In the genomic region with DNA sequence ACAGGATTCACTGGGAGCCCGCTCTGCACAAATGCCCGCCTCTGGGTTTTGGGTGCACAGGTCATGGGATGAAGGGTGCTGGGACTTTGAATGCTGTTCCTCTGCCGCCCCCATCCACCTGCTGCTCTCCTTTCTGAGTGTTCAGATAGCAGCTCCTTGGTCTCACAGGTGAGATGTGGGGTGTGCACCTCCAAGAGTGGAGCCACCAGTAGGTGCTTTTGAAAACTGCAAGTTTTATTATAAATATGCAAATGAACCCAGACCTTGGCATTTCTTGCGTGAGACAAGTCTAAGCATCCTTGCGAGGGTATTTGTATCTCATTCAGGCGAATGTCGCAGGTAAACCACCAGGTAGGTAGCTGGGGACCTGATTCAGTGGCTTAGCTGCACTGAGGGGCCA, we compare ENCODE assay signal across 20 cellular contexts. TPM values are rescaled to one million over a fixed set of nuclear protein-coding genes. Genes with fewer than 3 reads are reported as not detected.
DNase-seq lines count a peak whose midpoint lies in the region; ATAC-seq, FAIRE-seq and TF ChIP-seq lines count a peak whose summit lies in the region.
"Had no signal": no experiment of that assay in that cellular context is flagged by ENCODE, and none has a peak within 500 bp of the region (broad histone marks: within the 10 kb centered on the region; RNA-seq: fewer than 3 reads in every experiment).

No MANE protein-coding gene starts in this region.

- H3K4me2 ChIP-seq in K562 (ENCODE audit: insufficient read depth, low read length): no peak overlapping the region
- H3K4me2 ChIP-seq: A549 had no signal

- H3K4me3 ChIP-seq in cardiac muscle cell (no peak overlapping the region), K562 (no peak overlapping the region), skeletal muscle tissue (ENCODE audit: low read length in 3 of 3) (peak overlapping the region in 2 of 3 donors; percentile 1 to 23)
- H3K4me3 ChIP-seq: A549 had no signal

- ATAC-seq in left ventricle myocardium superior: no peak
- peak; percentile 62 for ATAC-seq in K562
- no peak for ATAC-seq in foreskin keratinocyte
- ATAC-seq: A549, HepG2 had no signal

- TF ChIP-seq CTCF in cardiac muscle cell (IDR thresholded peaks at IDR 0.05; ENCODE audit: low read depth, low read length) (peak; percentile 4), K562 (IDR thresholded peaks at IDR 0.05 in 2 of 3, conservative IDR thresholded peaks at IDR 0.05 in 1 of 3; ENCODE audit: insufficient read depth in 2 of 3, low read depth in 1 of 3, low read length in 3 of 3) (peak; percentile 3 to 35 (median 11); a peak in 2 of 6 replicates), foreskin keratinocyte (conservative IDR thresholded peaks at IDR 0.05) (peak; percentile 9)

- H3K9ac ChIP-seq in K562 (ENCODE audit: insufficient read depth in 1 of 2, low read depth in 2 of 2, low read length in 2 of 2): no peak overlapping the region
- H3K9ac ChIP-seq in skeletal muscle tissue (ENCODE audit: low read depth in 1 of 3, low read length in 3 of 3): no peak overlapping the region

- H3K36me3 ChIP-seq in cardiac muscle cell (peaks cover 43% of the 10 kb centered on the region), K562 (ENCODE audit: control insufficient read depth, insufficient read depth, low read length) (peaks cover 5% of the 10 kb centered on the region; the same call in 1 of the 3 replicates), skeletal muscle tissue (ENCODE audit: control insufficient read depth in 3 of 3, insufficient read depth in 3 of 3, low read length in 3 of 3) (peaks cover 43 to 57% (median 49%) of the 10 kb centered on the region in 3 donors)

- TF ChIP-seq RAD21 in K562 (CRISPR knock-in tag; conservative IDR thresholded peaks at IDR 0.05 in 1 of 2, IDR thresholded peaks at IDR 0.05 in 1 of 2): no peak

- H3K4me1 ChIP-seq in cardiac muscle cell (ENCODE audit: low read depth): no peaks in the 10 kb centered on the region
- no peaks in the 10 kb centered on the region for H3K4me1 ChIP-seq in K562 (replicated peaks in 1 of 2; ENCODE audit: control insufficient read depth in 2 of 2, insufficient read depth in 2 of 2, low read length in 2 of 2)
- H3K4me1 ChIP-seq in foreskin keratinocyte: no peaks in the 10 kb centered on the region
- H3K4me1 ChIP-seq in skeletal muscle tissue (ENCODE audit: control insufficient read depth in 3 of 3, insufficient read depth in 3 of 3, low read length in 3 of 3): peaks cover 39 to 46% (median 43%) of the 10 kb centered on the region in 3 donors
- H3K4me1 ChIP-seq: A549, Caco-2 had no signal

- no peaks in the 10 kb centered on the region for H3K9me1 ChIP-seq in K562 (ENCODE audit: control insufficient read depth, insufficient read depth, low read length)

- TF ChIP-seq EP300 in K562 (IDR thresholded peaks at IDR 0.05; ENCODE audit: low read length): no peak

- no peak overlapping the region for H2AFZ ChIP-seq in K562 (ENCODE audit: low read depth, low read length)

- in situ Hi-C loops in K562 (cut with MboI): no loop called here

- no peaks in the 10 kb centered on the region for H3K9me3 ChIP-seq in cardiac muscle cell (ENCODE audit: low read depth)
- peaks cover 9% of the 10 kb centered on the region for H3K9me3 ChIP-seq in K562 (replicated peaks; ENCODE audit: control insufficient read depth, insufficient read depth, low read depth, low read length)
- H3K9me3 ChIP-seq in skeletal muscle tissue (ENCODE audit: control insufficient read depth in 3 of 3, low read length in 3 of 3): peaks cover 0 to 7% (median 0%) of the 10 kb centered on the region in 3 donors

- no TSS peak for BruUV-seq in K562 (replicated peaks; lab: Mats Ljungman, UMichigan)

- intact Hi-C loops in left ventricle myocardium superior (cut with micrococcal nuclease) (no loop called here), K562 (cut with micrococcal nuclease) (no loop called here)

- no peaks in the 10 kb centered on the region for H3K79me2 ChIP-seq in K562 (ENCODE audit: control insufficient read depth, insufficient read depth, low read length)

- H3K27me3 ChIP-seq in cardiac muscle cell: no peaks in the 10 kb centered on the region
- H3K27me3 ChIP-seq in K562 (ENCODE audit: control insufficient read depth in 2 of 2, insufficient read depth in 2 of 2, low read length in 2 of 2): no peaks in the 10 kb centered on the region
- H3K27me3 ChIP-seq in foreskin keratinocyte: no peaks in the 10 kb centered on the region
- no peaks in the 10 kb centered on the region for H3K27me3 ChIP-seq in skeletal muscle tissue (ENCODE audit: control insufficient read depth in 3 of 3, insufficient read depth in 3 of 3, low read length in 3 of 3)

- no peak for FAIRE-seq in K562 (lab: Jason Lieb, UNC)
- FAIRE-seq: A549, H1, HepG2 had no signal

- WGBS in K562 (ENCODE audit: insufficient coverage, low coverage, missing lambda C conversion rate): 12% methylated on average over 7 of the region's 7 CpGs

- no peaks in the 10 kb centered on the region for H4K20me1 ChIP-seq in K562 (replicated peaks; ENCODE audit: control insufficient read depth, insufficient read depth, low read length)

- TF ChIP-seq POLR2A in K562 (conservative IDR thresholded peaks at IDR 0.05): no peak

- CTCF ChIA-PET in K562 (lab: Yijun Ruan, JAX; ENCODE audit: low intra/inter-chr PET ratio): no interaction called here

- H3K27ac ChIP-seq in cardiac muscle cell: no peak overlapping the region
- H3K27ac ChIP-seq in K562 (ENCODE audit: extremely low read depth, low read depth, low read length): no peak overlapping the region
- no peak overlapping the region for H3K27ac ChIP-seq in foreskin keratinocyte
- no peak overlapping the region for H3K27ac ChIP-seq in skeletal muscle tissue (ENCODE audit: low read depth, low read length)
- H3K27ac ChIP-seq: 22Rv1, A549, C4-2B had no signal

- POLR2A ChIA-PET in K562 (lab: Yijun Ruan, JAX): no interaction called here

- DNase-seq in cardiac muscle cell (ENCODE audit: low read depth in 1 of 2, low spot score in 1 of 2) (no peak), left ventricle myocardium superior (no peak), K562 (ENCODE audit: extremely low read depth in 1 of 4, low spot score in 3 of 4) (no peak), foreskin keratinocyte (no peak), KG1 (lab: John Stamatoyannopoulos, UW) (no peak), NCI-H345 (lab: John Stamatoyannopoulos, UW) (no peak), NCI-H1417 treated with DMSO at 0.1 percent for 48 hours (lab: John Stamatoyannopoulos, UW) (no peak)
- DNase-seq: AML-193; Caco-2; CD4-positive, alpha-beta T cell; DMS153; DMS79; GF-D8; H9 had no signal

TF ChIP-seq in K562, 482 proteins besides CTCF, POLR2A, EP300 and RAD21 (continues in another document):
- TF ChIP-seq, protein P1, sequence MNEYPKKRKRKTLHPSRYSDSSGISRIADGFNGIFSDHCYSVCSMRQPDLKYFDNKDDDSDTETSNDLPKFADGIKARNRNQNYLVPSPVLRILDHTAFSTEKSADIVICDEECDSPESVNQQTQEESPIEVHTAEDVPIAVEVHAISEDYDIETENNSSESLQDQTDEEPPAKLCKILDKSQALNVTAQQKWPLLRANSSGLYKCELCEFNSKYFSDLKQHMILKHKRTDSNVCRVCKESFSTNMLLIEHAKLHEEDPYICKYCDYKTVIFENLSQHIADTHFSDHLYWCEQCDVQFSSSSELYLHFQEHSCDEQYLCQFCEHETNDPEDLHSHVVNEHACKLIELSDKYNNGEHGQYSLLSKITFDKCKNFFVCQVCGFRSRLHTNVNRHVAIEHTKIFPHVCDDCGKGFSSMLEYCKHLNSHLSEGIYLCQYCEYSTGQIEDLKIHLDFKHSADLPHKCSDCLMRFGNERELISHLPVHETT (CRISPR knock-in tag; conservative IDR thresholded peaks at IDR 0.05 in 1 of 2, IDR thresholded peaks at IDR 0.05 in 1 of 2): no peak
- TF ChIP-seq NFE2L1 (tag; IDR thresholded peaks at IDR 0.05; ENCODE audit: borderline replicate concordance, low read depth) (no peak), RFX1 (IDR thresholded peaks at IDR 0.05) (no peak), ZEB2 (IDR thresholded peaks at IDR 0.05) (no peak), NR3C1 (CRISPR knock-in tag; IDR thresholded peaks at IDR 0.05) (no peak), ZNF232 (CRISPR knock-in tag; IDR thresholded peaks at IDR 0.05) (no peak), ZBTB34 (CRISPR knock-in tag; IDR thresholded peaks at IDR 0.05) (no peak), ZNF436 (CRISPR knock-in tag; IDR thresholded peaks at IDR 0.05) (no peak), PHF20 (IDR thresholded peaks at IDR 0.05; ENCODE audit: partially characterized antibody) (no peak)

RNA-seq across cellular contexts. Expression of gene OBSCN, which starts 30.2 kb away (rescaled TPM):
- total RNA-seq in cardiac muscle cell: 191 and 390 TPM in 2 replicates
- 87.1 and 121 TPM in 2 replicates for polyA plus RNA-seq in cardiac muscle cell
- total RNA-seq in left ventricle myocardium superior: 316 TPM
- 22.3 and 52.9 TPM in 2 replicates for total RNA-seq in K562 (2011; cell fraction: chromatin; rRNA removed; ENCODE audit: low replicate concordance)
- 25.5 and 27.1 TPM in 2 replicates for total RNA-seq in K562 (2011; cell fraction: nucleolus; rRNA removed)
- 20.5 and 20.6 TPM in 2 replicates for total RNA-seq in K562 (2011; cell fraction: nucleoplasm; rRNA removed)
- total RNA-seq in K562 (2014; rRNA removed): 11.8 and 12.0 TPM in 2 replicates
- 0.83 and 1.7 TPM in 2 replicates for total RNA-seq in K562 (2014; rRNA removed; fragmentation: Illumina TruSeq; extraction: Trizol)
- 4.1 and 5.0 TPM in 2 replicates for total RNA-seq in K562 (2015; rRNA removed; fragmentation: Illumina TruSeq; extraction: Trizol)
- 17.4 and 19.7 TPM in 2 replicates for total RNA-seq in K562 (2021)
- 3.4 and 5.6 TPM in 2 replicates for polyA plus RNA-seq in K562 (2011; rRNA removed)
- polyA plus RNA-seq in K562 (2011; cell fraction: cytosol; rRNA removed): 3.0 and 8.2 TPM in 2 replicates
- 22.5 and 42.0 TPM in 2 replicates for polyA plus RNA-seq in K562 (2011; cell fraction: nucleus; rRNA removed)
- polyA plus RNA-seq in K562 (2012): 15.8 and 26.7 TPM in 2 replicates
- 3.6 and 6.9 TPM in 2 replicates for polyA plus RNA-seq in K562 (2014; fragmentation: Illumina TruSeq; extraction: Trizol)
- polyA plus RNA-seq in K562 (2014; fragmentation: Nextera tagmentation; extraction: Ambion mirVana): under 1 TPM; 0.18 to 0.29 TPM
- 11.1 and 12.5 TPM in 2 replicates for polyA plus RNA-seq in K562 (2014; rRNA removed)
- polyA minus RNA-seq in K562 (2011; rRNA and poly(A)+ RNA removed): 3.4 TPM in 2 replicates
- polyA minus RNA-seq in K562 (2011; cell fraction: cytosol; rRNA and poly(A)+ RNA removed): 8.2 and 10.9 TPM in 2 replicates
- polyA minus RNA-seq in K562 (2011; cell fraction: nucleus; rRNA and poly(A)+ RNA removed): 7.0 and 7.1 TPM in 2 replicates
- total RNA-seq in foreskin keratinocyte: 6.4 and 6.6 TPM in 2 replicates
- 3.6 TPM in 2 replicates for polyA plus RNA-seq in foreskin keratinocyte
- total RNA-seq in skeletal muscle tissue: 460 TPM

Comparison
In these comparisons a context has a peak if more than half of its experiments do, and no peak if none do; other contexts are left out.
1. H3K4me3 ChIP-seq: peak in skeletal muscle tissue (2 of 3); none in cardiac muscle cell (single experiment) and K562 (single experiment).
2. Peak in every context shown above with its lines, with median percentiles within 50 percentile points of each other: CTCF ChIP-seq.